In genomic region chrX:40168183-40169015, GRCh38 we compare ENCODE assay signal across 10 cellular contexts.
DNase-seq lines count a peak whose midpoint lies in the region; ATAC-seq, FAIRE-seq and TF ChIP-seq lines count a peak whose summit lies in the region.
"Had no signal": no experiment of that assay in that cellular context is flagged by ENCODE, and none has a peak within 500 bp of the region (broad histone marks: within the 10 kb centered on the region; RNA-seq: fewer than 3 reads in every experiment).

No MANE protein-coding gene starts in this region.

- H3K36me3 Mint-ChIP-seq in brain, result peaks cover 5% of the 10 kb centered on the region
- H3K36me3 Mint-ChIP-seq in naive thymus-derived CD4-positive, alpha-beta T cell, result no peaks in the 10 kb centered on the region

- H3K4me1 ChIP-seq in HCT116 (ENCODE audit: control insufficient read depth in 1 of 2, insufficient read depth in 2 of 2, low read length in 2 of 2), result peaks cover 57 to 87% of the 10 kb centered on the region in 2 experiments
- peaks cover 10 to 25% of the 10 kb centered on the region in 2 donors for H3K4me1 ChIP-seq in naive thymus-derived CD4-positive, alpha-beta T cell (ENCODE audit: control insufficient read depth in 2 of 2, insufficient read depth in 2 of 2, low read length in 2 of 2)

- peak overlapping the region in 4 of 5 experiments; percentile 71 to 80 (median 78) for H3K4me3 Mint-ChIP-seq in brain
- H3K4me3 Mint-ChIP-seq in naive thymus-derived CD4-positive, alpha-beta T cell, result peak overlapping the region; percentile 83 to 95 (median 90)

- H3K9me2 ChIP-seq in HCT116 (ENCODE audit: insufficient read depth), result no peaks in the 10 kb centered on the region

- TF ChIP-seq CTCF in AG10803 (conservative IDR thresholded peaks at IDR 0.05; ENCODE audit: low read length), result no peak
- no peak for TF ChIP-seq CTCF in HCT116 (IDR thresholded peaks at IDR 0.05 in 2 of 3, conservative IDR thresholded peaks at IDR 0.05 in 1 of 3; ENCODE audit: borderline replicate concordance in 1 of 3, insufficient read depth in 1 of 3, low read depth in 2 of 3, low read length in 2 of 3)
- TF ChIP-seq CTCF in brain (conservative IDR thresholded peaks at IDR 0.05), result peak in 1 of 2 experiments; percentile 5

- CTCF ChIA-PET in HCT116 (lab: Charles Lee), result interaction anchor here (0.6 to 1.9 kb wide), 4 partner anchors 8 to 70 kb away, joined by 3 to 7 read pairs (median 3); partner anchors contain the start of gene BCOR
- CTCF ChIA-PET in naive thymus-derived CD4-positive, alpha-beta T cell (lab: Charles Lee), result interaction anchor here (0.6 to 1.1 kb wide), 6 partner anchors 8 to 1401 kb away, joined by 3 to 6 read pairs (median 5); no protein-coding TSS in a partner anchor

- TF ChIP-seq RAD21 in HCT116 (IDR thresholded peaks at IDR 0.05; ENCODE audit: low read depth), result no peak

- H3K4me2 ChIP-seq in HCT116 (ENCODE audit: low read length), result peak overlapping the region; percentile 86

- DNase-seq in AG10803 (ENCODE audit: low read depth), result no peak
- no peak for DNase-seq in HCT116 (ENCODE audit: low read depth, low spot score)
- no peak for DNase-seq in naive thymus-derived CD4-positive, alpha-beta T cell
- no peak for DNase-seq in kidney glomerular epithelial cell (lab: John Stamatoyannopoulos, UW)
- DNase-seq in GM12891 (ENCODE audit: insufficient read length, low spot score), result no peak
- DNase-seq in NCI-H82 (lab: John Stamatoyannopoulos, UW), result no peak
- DNase-seq: effector CD4-positive, alpha-beta T cell had no signal

- peaks cover 42% of the 10 kb centered on the region for H3K79me2 ChIP-seq in HCT116 (ENCODE audit: insufficient read depth, low read length)

- peak overlapping the region in 3 of 5 experiments; percentile 30 to 94 (median 84) for H3K27ac Mint-ChIP-seq in brain
- H3K27ac Mint-ChIP-seq in naive thymus-derived CD4-positive, alpha-beta T cell, result peak overlapping the region; percentile 90 to 98 (median 92)

- no TSS peak for BruUV-seq in HCT116 (replicated peaks; lab: Mats Ljungman, UMichigan)

- peaks cover 74% of the 10 kb centered on the region for H3K27me3 Mint-ChIP-seq in brain
- H3K27me3 Mint-ChIP-seq in naive thymus-derived CD4-positive, alpha-beta T cell, result no peaks in the 10 kb centered on the region

- RAD21 ChIA-PET in HCT116 (lab: Charles Lee; ENCODE audit: low non-redundant PET in 1 of 2, low total read pairs in 2 of 2, uncharacterized antibody in 2 of 2, unreplicated experiment in 2 of 2), result no interaction called here

- H3K4me1 Mint-ChIP-seq in brain, result peaks cover 73% of the 10 kb centered on the region
- H3K4me1 Mint-ChIP-seq in naive thymus-derived CD4-positive, alpha-beta T cell, result peaks cover 16 to 58% (median 31%) of the 10 kb centered on the region in 7 donors

- no peak overlapping the region for H2AFZ ChIP-seq in HCT116 (ENCODE audit: low read depth, low read length, poor library complexity, severe bottlenecking)

- H3K9me3 Mint-ChIP-seq in brain, result peaks cover 0 to 22% (median 7%) of the 10 kb centered on the region in 5 experiments
- peaks cover 0 to 2% (median 0%) of the 10 kb centered on the region in 11 donors for H3K9me3 Mint-ChIP-seq in naive thymus-derived CD4-positive, alpha-beta T cell

- H3K27me3 ChIP-seq in HCT116 (ENCODE audit: insufficient read depth, low read length), result no peaks in the 10 kb centered on the region
- H3K27me3 ChIP-seq in naive thymus-derived CD4-positive, alpha-beta T cell (ENCODE audit: control insufficient read depth in 2 of 2, insufficient read depth in 2 of 2, low read length in 2 of 2), result no peaks in the 10 kb centered on the region
- H3K27me3 ChIP-seq: right lobe of liver had no signal

- H3K9me3 ChIP-seq in HCT116 (ENCODE audit: control insufficient read depth in 1 of 2, insufficient read depth in 1 of 2, low read depth in 1 of 2, low read length in 2 of 2), result no peaks in the 10 kb centered on the region
- H3K9me3 ChIP-seq in naive thymus-derived CD4-positive, alpha-beta T cell (ENCODE audit: control insufficient read depth in 2 of 3, low read length in 3 of 3), result no peaks in the 10 kb centered on the region
- H3K9me3 ChIP-seq: right lobe of liver had no signal

- TF ChIP-seq POLR2A in HCT116 (IDR thresholded peaks at IDR 0.05; ENCODE audit: borderline replicate concordance, extremely low read depth, insufficient read depth, insufficient read length) (no peak), GM12891 (IDR thresholded peaks at IDR 0.05; ENCODE audit: low read depth, low read length) (no peak)

- no peaks in the 10 kb centered on the region for H4K20me1 ChIP-seq in HCT116 (ENCODE audit: insufficient read depth)

- intact Hi-C loops in HCT116 (cut with micrococcal nuclease), result no loop called here
- intact Hi-C loops in naive thymus-derived CD4-positive, alpha-beta T cell (cut with micrococcal nuclease), result loop anchor here (1.0 to 2.0 kb wide), 8 partner anchors 9 to 438 kb away; no protein-coding TSS in a partner anchor

- peak overlapping the region; percentile 98 for H3K27ac ChIP-seq in HCT116 (ENCODE audit: low read depth, low read length)
- H3K27ac ChIP-seq in naive thymus-derived CD4-positive, alpha-beta T cell (ENCODE audit: low read depth, low read length), result peak overlapping the region; percentile 64
- H3K27ac ChIP-seq: right lobe of liver had no signal

- POLR2A ChIA-PET in HCT116 (lab: Charles Lee), result interaction anchor here (0.7 to 3.0 kb wide), 6 partner anchors 9 to 75 kb away, joined by 3 to 19 read pairs (median 4); partner anchors contain the start of gene BCOR
- POLR2A ChIA-PET in naive thymus-derived CD4-positive, alpha-beta T cell (lab: Charles Lee), result interaction anchor here (0.6 to 8.8 kb wide), 17 partner anchors 9 to 352 kb away, joined by 3 to 116 read pairs (median 4); partner anchors contain the start of gene BCOR

- H3K4me3 ChIP-seq in AG10803 (ENCODE audit: low read length) (peak overlapping the region; percentile 41; the same call in 1 of the 2 replicates), HCT116 (replicated peaks in 1 of 2; ENCODE audit: low read depth in 1 of 2, low read length in 2 of 2) (peak overlapping the region; percentile 38 to 53)
- peak overlapping the region; percentile 51 for H3K4me3 ChIP-seq in naive thymus-derived CD4-positive, alpha-beta T cell (ENCODE audit: low read length)

- no peak for FAIRE-seq in GM12891 (lab: Jason Lieb, UNC)

- H3K9ac ChIP-seq in HCT116 (ENCODE audit: low read length), result peak overlapping the region; percentile 83

- H3K36me3 ChIP-seq in HCT116 (ENCODE audit: control insufficient read depth in 1 of 2, insufficient read depth in 2 of 2, low read length in 2 of 2), result no peaks in the 10 kb centered on the region
- H3K36me3 ChIP-seq in naive thymus-derived CD4-positive, alpha-beta T cell (ENCODE audit: control insufficient read depth in 2 of 3, insufficient read depth in 3 of 3, low read length in 3 of 3), result no peaks in the 10 kb centered on the region
- H3K36me3 ChIP-seq: right lobe of liver had no signal

- no peak for ATAC-seq in HCT116
- ATAC-seq in naive thymus-derived CD4-positive, alpha-beta T cell, result no peak
- no peak for ATAC-seq in HG03460 (IDR thresholded peaks at IDR 0.05; ENCODE audit: unreplicated experiment)
- ATAC-seq: right lobe of liver had no signal

TF ChIP-seq in HCT116, 20 proteins besides CTCF, POLR2A, EP300 and RAD21 (continues in another document):
- TF ChIP-seq SRF (IDR thresholded peaks at IDR 0.05; ENCODE audit: low read depth), result no peak

TF ChIP-seq in GM12891, 5 proteins besides CTCF, POLR2A, EP300 and RAD21:
- TF ChIP-seq POLR2AphosphoS5 (IDR thresholded peaks at IDR 0.05; ENCODE audit: low read depth, low read length) (no peak), SPI1 (IDR thresholded peaks at IDR 0.05; ENCODE audit: low read depth, low read length) (no peak), TAF1 (IDR thresholded peaks at IDR 0.05; ENCODE audit: low read depth, low read length) (no peak), PAX5 (IDR thresholded peaks at IDR 0.05; ENCODE audit: insufficient read depth, low read length, severe bottlenecking) (no peak), POU2F2 (IDR thresholded peaks at IDR 0.05; ENCODE audit: low read depth, low read length) (no peak)
